ENCODE assay signal across 8 cellular contexts in genomic region chr10:17454181-17454800, GRCh38. TPM values are rescaled to one million over a fixed set of nuclear protein-coding genes. Genes with fewer than 3 reads are reported as not detected.
A peak's percentile ranks its signal among the peaks of the same experiment; 100 is the strongest.
DNase-seq lines count a peak whose midpoint lies in the region; ATAC-seq, FAIRE-seq and TF ChIP-seq lines count a peak whose summit lies in the region.

Gene ST8SIA6 (minus strand): TSS chr10:17454595. CDS start chr10:17454255, 340 bp downstream.

- H3K4me3 ChIP-seq in spleen = peak within 1 kb of the TSS; percentile 23 to 73 (median 43)

- H3K27ac ChIP-seq in spleen = peak within 1 kb of the TSS in 5 of 8 donors; percentile 11 to 68 (median 51)

- peaks cover 0 to 4% (median 0%) of the 10 kb centered on the region in 6 donors for H3K36me3 ChIP-seq in spleen

- TF ChIP-seq CTCF in spleen (IDR thresholded peaks at IDR 0.05 in 8 of 11, conservative IDR thresholded peaks at IDR 0.05 in 3 of 11) = no peak

- peaks cover 7 to 30% (median 16%) of the 10 kb centered on the region in 6 donors for H3K4me1 ChIP-seq in spleen

- peak; percentile 57 for ATAC-seq in HG02610 (IDR thresholded peaks at IDR 0.05; ENCODE audit: unreplicated experiment)

- 1% methylated on average over 12 to 82 of the region's 82 CpGs for WGBS in spleen, 5 donors

- H3K9me3 ChIP-seq in spleen = peaks cover 0 to 19% (median 9%) of the 10 kb centered on the region in 8 donors

- peak; percentile 39 for DNase-seq in GM12892 (ENCODE audit: insufficient read length)
- DNase-seq in SW480 (ENCODE audit: low spot score) = peak; percentile 37
- DNase-seq in astrocyte of the hippocampus (ENCODE audit: low read depth, low spot score) = peak; percentile 85
- DNase-seq in iPS-NIHi11 (ENCODE audit: low spot score) = peak; percentile 81
- peak; percentile 87 for DNase-seq in spleen
- DNase-seq in NCI-H2196 treated with DMSO at 0.1 percent for 48 hours (lab: John Stamatoyannopoulos, UW; ENCODE audit: unreplicated experiment) = no peak
- DNase-seq in NCI-H345 treated with DMSO at 0.1 percent for 48 hours (lab: John Stamatoyannopoulos, UW; ENCODE audit: unreplicated experiment) = no peak

- intact Hi-C loops in spleen (cut with DNase I; ENCODE audit: low total_unique reads) = no loop called here

- no peak for FAIRE-seq in GM12892 (lab: Jason Lieb, UNC)

- no peak for TF ChIP-seq POLR2A in GM12892 (IDR thresholded peaks at IDR 0.05; ENCODE audit: low read depth, low read length)
- TF ChIP-seq POLR2A in spleen (IDR thresholded peaks at IDR 0.05) = no peak

- H3K27me3 ChIP-seq in spleen (replicated peaks in 1 of 7) = peaks cover 0 to 70% (median 37%) of the 10 kb centered on the region in 7 donors

RNA-seq across cellular contexts. Expression of gene ST8SIA6, which starts in this region (rescaled TPM):
- not detected for polyA plus RNA-seq in GM12892 (2012; ENCODE audit: missing spikeins)
- 1 to 10 TPM in 4 of 7 donors, under 1 TPM in 2, not detected in 1; 0.66 to 1.2 (median 1.0) TPM for total RNA-seq in spleen
- polyA plus RNA-seq in spleen = under 1 TPM in 1 of 3 donors, not detected in 2; 0.02 TPM

Comparison
In these comparisons a context has a peak if more than half of its experiments do, and no peak if none do; other contexts are left out.
1. DNase-seq: peak in GM12892 (single experiment), SW480 (single experiment), astrocyte of the hippocampus (single experiment), iPS-NIHi11 (single experiment) and spleen (single experiment); none in NCI-H2196 treated with DMSO at 0.1 percent for 48 hours (single experiment) and NCI-H345 treated with DMSO at 0.1 percent for 48 hours (single experiment).